ENCODE assay signal across 1 cellular context in genomic region chr22:43257549-43257948, GRCh38.
TF ChIP-seq lines count a peak whose summit lies in the region.

No MANE protein-coding gene starts in this region.

TF ChIP-seq in H1, 55 proteins besides CTCF, POLR2A, EP300 and RAD21 (continued from another document):
- no peak for TF ChIP-seq CHD7 (IDR thresholded peaks at IDR 0.05; ENCODE audit: insufficient replicate concordance, low read length)
- no peak for TF ChIP-seq TAF7 (optimal IDR thresholded peaks at IDR 0.05; ENCODE audit: borderline replicate concordance, low read depth, low read length)
- no peak for TF ChIP-seq EZH2 (IDR thresholded peaks at IDR 0.05; ENCODE audit: low read depth, low read length, severe bottlenecking)
- TF ChIP-seq SP4 (IDR thresholded peaks at IDR 0.05; ENCODE audit: low read length): no peak
- no peak for TF ChIP-seq BCL11A (IDR thresholded peaks at IDR 0.05; ENCODE audit: low read depth in 2 of 2, low read length in 2 of 2)
- TF ChIP-seq CEBPB (IDR thresholded peaks at IDR 0.05; ENCODE audit: low read depth, low read length): no peak
- TF ChIP-seq SIN3A (conservative IDR thresholded peaks at IDR 0.05 in 1 of 2, IDR thresholded peaks at IDR 0.05 in 1 of 2; ENCODE audit: low read depth in 1 of 2, low read length in 2 of 2): no peak
- no peak for TF ChIP-seq KDM5A (IDR thresholded peaks at IDR 0.05; ENCODE audit: low read length)
- no peak for TF ChIP-seq PHF8 (conservative IDR thresholded peaks at IDR 0.05; ENCODE audit: low read depth, low read length)
- no peak for TF ChIP-seq JUND (IDR thresholded peaks at IDR 0.05; ENCODE audit: low read length)
- TF ChIP-seq SAP30 (IDR thresholded peaks at IDR 0.05; ENCODE audit: insufficient read depth, insufficient replicate concordance, low read length): no peak
- no peak for TF ChIP-seq TEAD4 (IDR thresholded peaks at IDR 0.05; ENCODE audit: low read depth, low read length)
- no peak for TF ChIP-seq KDM4A (IDR thresholded peaks at IDR 0.05; ENCODE audit: low read depth, low read length, severe bottlenecking)
- TF ChIP-seq POU5F1 (IDR thresholded peaks at IDR 0.05; ENCODE audit: low read depth, low read length): no peak
- no peak for TF ChIP-seq CTBP2 (IDR thresholded peaks at IDR 0.05; ENCODE audit: borderline replicate concordance, insufficient read depth, insufficient read length, low read length)
